Comparison of ENCODE assay signal across 8 cellular contexts in the genomic region with DNA sequence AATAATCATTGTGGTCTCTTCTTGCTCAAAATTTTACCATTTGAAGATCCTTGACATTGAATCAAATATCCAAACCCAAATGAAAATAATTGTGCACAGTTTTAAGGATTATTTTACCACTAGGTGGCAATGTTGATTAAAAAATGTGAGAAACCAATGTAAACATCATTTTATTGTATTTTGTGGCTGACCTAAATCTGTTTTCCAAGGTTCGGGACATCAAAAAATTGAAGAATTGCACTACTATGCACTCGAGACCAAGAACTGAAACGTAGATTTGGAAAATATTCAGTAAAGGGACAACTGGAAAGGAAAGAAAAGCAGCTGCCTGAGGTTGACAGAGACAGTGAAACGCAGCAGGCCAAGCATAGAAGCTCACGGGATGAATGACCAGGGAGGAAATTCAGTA.
A peak's percentile ranks its signal among the peaks of the same experiment; 100 is the strongest.
DNase-seq lines count a peak whose midpoint lies in the region; ATAC-seq, FAIRE-seq and TF ChIP-seq lines count a peak whose summit lies in the region.

No MANE protein-coding gene starts in this region.

- H3K79me2 ChIP-seq in GM12878 (ENCODE audit: control insufficient read depth, insufficient read depth, low read length) = no peaks in the 10 kb centered on the region

- H3K4me3 Mint-ChIP-seq in CD8-positive, alpha-beta T cell = no peak overlapping the region

- in situ Hi-C loops in GM12878 (cut with MboI) = loop anchor here (25.0 kb wide), 2 partner anchors 656 to 1981 kb away; no protein-coding TSS in a partner anchor

- no peak for DNase-seq in CD8-positive, alpha-beta T cell
- DNase-seq in HT-29 (ENCODE audit: low spot score) (peak; percentile 49), GM12878 (ENCODE audit: low read depth, low spot score) (no peak), kidney glomerular epithelial cell (lab: John Stamatoyannopoulos, UW) (peak; percentile 37), urothelium cell line (ENCODE audit: low spot score) (no peak)
- no peak for DNase-seq in stimulated activated CD4-positive, alpha-beta T cell treated with anti-CD3 and anti-CD28 coated beads, Interleukin-12 subunit alpha, Interleukin-12 subunit beta, amount 100 ng/mL, for 4 hours

- BruUV-seq in GM12878 (replicated peaks; lab: Mats Ljungman, UMichigan) = no TSS peak

- RAD21 ChIA-PET in GM12878 (lab: Charles Lee; ENCODE audit: unreplicated experiment) = interaction anchor here (0.6 to 1.4 kb wide), 4 partner anchors 25 to 664 kb away, joined by 3 to 8 read pairs (median 4); no protein-coding TSS in a partner anchor

- H3K4me1 ChIP-seq in CD8-positive, alpha-beta T cell (ENCODE audit: insufficient read depth, low read length) = no peaks in the 10 kb centered on the region
- no peaks in the 10 kb centered on the region for H3K4me1 ChIP-seq in GM12878 (ENCODE audit: control insufficient read depth, insufficient read depth, low read length)

- H3K27me3 Mint-ChIP-seq in CD8-positive, alpha-beta T cell (ENCODE audit: low read depth) = no peaks in the 10 kb centered on the region

- no peak overlapping the region for H3K27ac ChIP-seq in CD8-positive, alpha-beta T cell (ENCODE audit: low read depth, low read length)
- no peak overlapping the region for H3K27ac ChIP-seq in GM12878 (ENCODE audit: control insufficient read depth, insufficient read depth)

- POLR2A ChIA-PET in CD8-positive, alpha-beta T cell (lab: Charles Lee) = no interaction called here
- POLR2A ChIA-PET in GM12878 (lab: Charles Lee) = interaction anchor here (0.6 kb wide), 1 partner anchor 380 kb away, joined by 8 read pairs; no protein-coding TSS in a partner anchor

- ATAC-seq in CD8-positive, alpha-beta T cell = no peak
- ATAC-seq in GM12878 (peak; percentile 64; the same call in 2 of the 3 replicates), GM19324 (IDR thresholded peaks at IDR 0.05; ENCODE audit: low FRiP score, unreplicated experiment) (no peak), HG02571 (IDR thresholded peaks at IDR 0.05; ENCODE audit: unreplicated experiment) (no peak)

- H3K9ac ChIP-seq in GM12878 (ENCODE audit: control insufficient read depth, insufficient read depth, low read length) = no peak overlapping the region

- peak; percentile 23 for FAIRE-seq in GM12878 (lab: Jason Lieb, UNC)
- FAIRE-seq in urothelium cell line (lab: Jason Lieb, UNC) = no peak

- H2AFZ ChIP-seq in GM12878 (ENCODE audit: control insufficient read depth, low read depth, low read length) = no peak overlapping the region

- H3K36me3 Mint-ChIP-seq in CD8-positive, alpha-beta T cell = no peaks in the 10 kb centered on the region

- intact Hi-C loops in CD8-positive, alpha-beta T cell (cut with DNase I, micrococcal nuclease) = loop anchor here (1.0 to 2.0 kb wide), 4 partner anchors 664 to 986 kb away; no protein-coding TSS in a partner anchor
- intact Hi-C loops in GM12878 (cut with micrococcal nuclease; ENCODE audit: unreplicated experiment) = loop anchor here (1.0 to 5.0 kb wide), 2 partner anchors 640 to 666 kb away; no protein-coding TSS in a partner anchor

- TF ChIP-seq EP300 in GM12878 (IDR thresholded peaks at IDR 0.05; ENCODE audit: borderline replicate concordance in 1 of 2, control insufficient read depth in 1 of 2, low read depth in 2 of 2, low read length in 2 of 2) = no peak

- peak; percentile 75 for TF ChIP-seq CTCF in CD8-positive, alpha-beta T cell (IDR thresholded peaks at IDR 0.05)
- TF ChIP-seq CTCF in GM12878 (IDR thresholded peaks at IDR 0.05 in 2 of 3, conservative IDR thresholded peaks at IDR 0.05 in 1 of 3; ENCODE audit: control insufficient read depth in 2 of 3, extremely low read depth in 1 of 3, insufficient read depth in 1 of 3, low read depth in 3 of 3, low read length in 3 of 3) = peak in 2 of 3 experiments; percentile 40 to 44; a peak in 4 of 6 replicates

- H3K36me3 ChIP-seq in CD8-positive, alpha-beta T cell (ENCODE audit: insufficient read depth, low read length) = no peaks in the 10 kb centered on the region
- no peaks in the 10 kb centered on the region for H3K36me3 ChIP-seq in GM12878 (ENCODE audit: control insufficient read depth in 2 of 2, insufficient read depth in 2 of 2, low read length in 1 of 2)

- no peaks in the 10 kb centered on the region for H4K20me1 ChIP-seq in GM12878 (ENCODE audit: control insufficient read depth, insufficient read depth)

- no peaks in the 10 kb centered on the region for H3K27me3 ChIP-seq in CD8-positive, alpha-beta T cell (ENCODE audit: insufficient read depth, low read length)
- 0 out of 4 replicates have a peak, but pooled peaks cover 0 to 4% of the 10 kb centered on the region in 2 experiments for H3K27me3 ChIP-seq in GM12878 (replicated peaks in 1 of 2; ENCODE audit: control insufficient read depth in 2 of 2, insufficient read depth in 2 of 2, low read length in 1 of 2)

- 16% methylated on average over 5 of the region's 5 CpGs for WGBS in GM12878 (ENCODE audit: insufficient coverage, insufficient replicate concordance, low lambda C conversion rate, missing lambda C conversion rate)

- no peaks in the 10 kb centered on the region for H3K9me3 ChIP-seq in CD8-positive, alpha-beta T cell (ENCODE audit: low read length)
- no peaks in the 10 kb centered on the region for H3K9me3 ChIP-seq in GM12878 (replicated peaks; ENCODE audit: control insufficient read depth, insufficient read depth, low read length)

- no peak overlapping the region for H3K4me2 ChIP-seq in GM12878 (ENCODE audit: control insufficient read depth, insufficient read depth)

- SMC1A ChIA-PET in GM12878 (lab: Charles Lee; ENCODE audit: uncharacterized antibody, unreplicated experiment) = interaction anchor here (0.6 to 3.8 kb wide), 11 partner anchors 9 to 664 kb away, joined by 3 to 19 read pairs (median 4); a partner anchor contains a TSS

- TF ChIP-seq RAD21 in GM12878 (IDR thresholded peaks at IDR 0.05; ENCODE audit: insufficient read depth, low read depth, low read length) = peak; percentile 45

- no peaks in the 10 kb centered on the region for H3K9me3 Mint-ChIP-seq in CD8-positive, alpha-beta T cell

- CTCF ChIA-PET in CD8-positive, alpha-beta T cell (lab: Charles Lee) = interaction anchor here (0.6 to 3.1 kb wide), 13 partner anchors 9 to 1984 kb away, joined by 3 to 26 read pairs (median 5); no protein-coding TSS in a partner anchor
- CTCF ChIA-PET in GM12878 (lab: Yijun Ruan, JAX) = interaction anchor here (0.6 to 3.6 kb wide), 24 partner anchors 9 to 910 kb away, joined by 3 to 15 read pairs (median 4); no protein-coding TSS in a partner anchor

- H3K4me1 Mint-ChIP-seq in CD8-positive, alpha-beta T cell (ENCODE audit: low read depth) = no peaks in the 10 kb centered on the region

- TF ChIP-seq POLR2A in GM12878 (IDR thresholded peaks at IDR 0.05; ENCODE audit: low read depth, low read length) = no peak

- H3K4me3 ChIP-seq in CD8-positive, alpha-beta T cell (ENCODE audit: low read depth, low read length) = no peak overlapping the region
- no peak overlapping the region for H3K4me3 ChIP-seq in GM12878

- H3K27ac Mint-ChIP-seq in CD8-positive, alpha-beta T cell = no peak overlapping the region

TF ChIP-seq in GM12878, 131 proteins besides CTCF, POLR2A, EP300 and RAD21:
- TF ChIP-seq SMC3 (IDR thresholded peaks at IDR 0.05; ENCODE audit: borderline replicate concordance, low read length) (peak; percentile 25; the same call in 1 of the 2 replicates), TCF12 (IDR thresholded peaks at IDR 0.05; ENCODE audit: low read depth, low read length) (no peak)

Comparison
In these comparisons a context has a peak if more than half of its experiments do, and no peak if none do; other contexts are left out.
1. DNase-seq: peak in HT-29 (single experiment) and kidney glomerular epithelial cell (single experiment); none in CD8-positive, alpha-beta T cell (0 of 7), GM12878 (single experiment), stimulated activated CD4-positive, alpha-beta T cell treated with anti-CD3 and anti-CD28 coated beads, Interleukin-12 subunit alpha, Interleukin-12 subunit beta, amount 100 ng/mL, for 4 hours (single experiment) and urothelium cell line (single experiment).